8 cellular contexts compared by ENCODE assay signal in the genomic region with DNA sequence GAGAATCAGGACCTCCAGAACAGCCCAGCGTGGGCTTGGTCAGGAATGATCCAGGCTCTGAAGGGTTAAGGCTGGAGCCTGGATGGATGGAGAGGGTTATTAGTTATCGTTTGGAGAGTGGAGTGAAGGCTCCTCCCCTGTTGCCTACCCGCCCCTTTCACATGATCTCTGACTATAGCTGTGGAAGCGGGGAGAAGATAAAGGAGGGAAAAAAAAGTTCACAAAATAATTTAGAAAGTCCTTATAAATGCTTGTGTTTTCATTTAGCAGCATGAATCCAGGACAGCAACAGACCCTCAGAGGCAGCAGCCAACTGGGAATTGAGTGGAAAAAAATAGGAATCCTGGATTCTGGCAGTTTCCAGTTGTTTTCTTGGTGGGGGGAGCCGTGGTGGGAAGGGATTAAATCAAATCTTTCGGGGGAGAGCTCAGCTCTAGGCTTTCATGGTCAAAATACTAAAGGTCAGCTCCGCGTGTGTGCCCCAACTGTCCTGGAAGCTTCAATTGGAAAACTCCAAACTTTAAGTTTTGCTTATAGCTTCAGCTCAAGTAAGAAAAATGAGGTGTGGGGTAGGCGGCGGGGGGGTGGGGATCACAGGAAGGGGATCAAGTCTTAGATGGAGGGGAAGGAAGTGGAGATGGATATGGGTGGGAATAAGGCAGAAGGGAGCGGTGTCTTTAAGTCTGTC. TPM values are rescaled to one million over a fixed set of nuclear protein-coding genes. Genes with fewer than 3 reads are reported as not detected.
A peak's percentile ranks its signal among the peaks of the same experiment; 100 is the strongest.
DNase-seq lines count a peak whose midpoint lies in the region; ATAC-seq lines count a peak whose summit lies in the region.
"Had no signal": no experiment of that assay in that cellular context is flagged by ENCODE, and none has a peak within 500 bp of the region (broad histone marks: within the 10 kb centered on the region; RNA-seq: fewer than 3 reads in every experiment).

No MANE protein-coding gene starts in this region.

- H3K4me3 ChIP-seq in mesodermal cell (ENCODE audit: extremely low read depth, insufficient read depth, low read length, poor library complexity, severe bottlenecking) (no peak overlapping the region), urinary bladder (ENCODE audit: low read depth, low read length) (peak overlapping the region; percentile 46)

- H3K27ac ChIP-seq in mesodermal cell (ENCODE audit: low read depth, low read length, severe bottlenecking), result peak overlapping the region; percentile 94
- H3K27ac ChIP-seq in urinary bladder (ENCODE audit: low read depth), result peak overlapping the region; percentile 53

- DNase-seq in M059J (ENCODE audit: low read depth), result peak; percentile 27
- peak; percentile 70 for DNase-seq in dedifferentiated amniotic fluid mesenchymal stem cell (ENCODE audit: extremely low spot score)
- no peak for DNase-seq in effector CD8-positive, alpha-beta T cell (lab: John Stamatoyannopoulos, UW)
- no peak for DNase-seq in NCI-H2081 treated with DMSO at 0.1 percent for 48 hours (lab: John Stamatoyannopoulos, UW)
- DNase-seq: nucleus accumbens had no signal

- H3K36me3 ChIP-seq in mesodermal cell (ENCODE audit: control insufficient read depth, insufficient read depth, low read length), result no peaks in the 10 kb centered on the region
- no peaks in the 10 kb centered on the region for H3K36me3 ChIP-seq in urinary bladder (ENCODE audit: insufficient read depth)

- H3K4me1 ChIP-seq in mesodermal cell (ENCODE audit: control insufficient read depth, insufficient read depth, low read length, poor library complexity, severe bottlenecking), result peaks cover 21% of the 10 kb centered on the region
- no peaks in the 10 kb centered on the region for H3K4me1 ChIP-seq in urinary bladder (ENCODE audit: insufficient read depth)

- no peaks in the 10 kb centered on the region for H3K9me3 ChIP-seq in mesodermal cell (ENCODE audit: control insufficient read depth, low read length)

- WGBS in mesodermal cell (ENCODE audit: insufficient coverage in 2 of 2), 2 experiments, result 78 to 80% methylated on average over 4 to 7 of the region's 11 CpGs
- WGBS in urinary bladder, result 18% methylated on average over 11 of the region's 11 CpGs

- no peak for ATAC-seq in GM21723 (IDR thresholded peaks at IDR 0.05; ENCODE audit: unreplicated experiment)

RNA-seq across cellular contexts. Expression of a gene that starts 0.6 kb away (rescaled TPM):
- total RNA-seq in M059J (2014; rRNA removed; shearing (Covaris generic)), result 21.9 and 32.3 TPM in 2 replicates
- 15.9 TPM for polyA plus RNA-seq in mesodermal cell (2013, experiment 1 of 2)
- 20.7 TPM for polyA plus RNA-seq in mesodermal cell (2013, experiment 2 of 2)
- 101 TPM for total RNA-seq in urinary bladder
- polyA plus RNA-seq in urinary bladder, result 57.9 TPM

Comparison
In these comparisons a context has a peak if more than half of its experiments do, and no peak if none do; other contexts are left out.
1. DNase-seq: peak in M059J (single experiment) and dedifferentiated amniotic fluid mesenchymal stem cell (single experiment); none in effector CD8-positive, alpha-beta T cell (single experiment) and NCI-H2081 treated with DMSO at 0.1 percent for 48 hours (single experiment).